30 cellular contexts compared by ENCODE assay signal in the genomic region with DNA sequence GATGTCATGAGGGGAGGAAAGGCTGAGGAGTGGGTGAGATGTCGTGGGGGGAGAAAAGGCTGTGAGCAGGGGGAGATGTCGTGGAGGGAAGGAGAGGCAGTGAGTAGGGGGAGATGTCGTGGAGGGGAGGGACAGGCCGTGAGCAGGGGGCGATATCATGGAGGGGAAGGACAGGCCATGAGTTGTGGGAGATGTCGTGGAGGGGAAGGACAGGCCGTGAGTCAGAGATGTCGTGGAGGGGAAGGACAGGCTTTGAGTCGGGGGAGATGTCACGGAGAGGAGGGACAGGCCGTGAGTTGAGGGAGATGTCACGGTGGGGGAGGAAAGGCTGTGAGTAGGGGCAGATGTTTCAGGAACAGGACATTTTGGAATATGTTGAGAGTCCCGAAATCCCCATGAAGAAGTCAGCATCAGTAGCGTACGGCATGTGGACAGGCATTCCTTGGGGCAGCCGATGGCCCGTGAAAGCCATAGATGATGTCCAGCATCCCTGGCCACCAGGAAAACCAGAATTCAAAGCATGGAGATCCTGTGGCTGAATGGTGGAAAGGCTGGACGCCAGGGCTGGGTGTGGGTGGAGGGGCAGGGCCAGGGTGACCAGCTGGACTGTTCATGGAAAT. TPM values are rescaled to one million over a fixed set of nuclear protein-coding genes. Genes with fewer than 3 reads are reported as not detected.
DNase-seq lines count a peak whose midpoint lies in the region; ATAC-seq, FAIRE-seq and TF ChIP-seq lines count a peak whose summit lies in the region.
"Had no signal": no experiment of that assay in that cellular context is flagged by ENCODE, and none has a peak within 500 bp of the region (broad histone marks: within the 10 kb centered on the region; RNA-seq: fewer than 3 reads in every experiment).

No MANE protein-coding gene starts in this region.

- CTCF ChIA-PET in HEK293 (lab: Yijun Ruan, JAX), result interaction anchor here (0.5 to 1.1 kb wide), 2 partner anchors 18 to 246 kb away, joined by 4 read pairs; no protein-coding TSS in a partner anchor

- H3K4me3 Mint-ChIP-seq in glutamatergic neuron (ENCODE audit: unreplicated experiment), result no peak overlapping the region
- H3K4me3 Mint-ChIP-seq: CD8-positive, alpha-beta T cell had no signal

- no peaks in the 10 kb centered on the region for H3K9me3 Mint-ChIP-seq in glutamatergic neuron (ENCODE audit: unreplicated experiment)
- H3K9me3 Mint-ChIP-seq: CD8-positive, alpha-beta T cell had no signal

- TF ChIP-seq CTCF in heart right ventricle (IDR thresholded peaks at IDR 0.05), result no peak
- no peak for TF ChIP-seq CTCF in HEK293 (tag by site-specific recombination; IDR thresholded peaks at IDR 0.05)
- TF ChIP-seq CTCF in glutamatergic neuron (IDR thresholded peaks at IDR 0.05; ENCODE audit: partially characterized antibody, unreplicated experiment), result no peak

- no peaks in the 10 kb centered on the region for H3K36me3 Mint-ChIP-seq in glutamatergic neuron (ENCODE audit: unreplicated experiment)
- H3K36me3 Mint-ChIP-seq: CD8-positive, alpha-beta T cell had no signal

- ATAC-seq in right cardiac atrium (no peak), heart right ventricle (no peak), HG02840 (IDR thresholded peaks at IDR 0.05; ENCODE audit: low FRiP score, unreplicated experiment) (no peak)
- ATAC-seq: CD8-positive, alpha-beta T cell; HCT116; PC-3; Right ventricle myocardium inferior; SK-N-SH treated with all-trans-retinoic acid at 6 μM for 48 hours had no signal

- peak; percentile 17 for FAIRE-seq in urothelium cell line (lab: Jason Lieb, UNC)
- FAIRE-seq: A204.1, GM12891, GM19239 had no signal

- WGBS in right cardiac atrium, result 65% methylated on average over 18 of the region's 18 CpGs
- 62 to 66% methylated on average over 18 of the region's 18 CpGs for WGBS in heart right ventricle, 2 donors

- no peaks in the 10 kb centered on the region for H3K9me3 ChIP-seq in right cardiac atrium (ENCODE audit: control insufficient read depth, low read length)
- H3K9me3 ChIP-seq in heart right ventricle, result no peaks in the 10 kb centered on the region
- no peaks in the 10 kb centered on the region for H3K9me3 ChIP-seq in HEK293 (ENCODE audit: control insufficient read depth, insufficient read depth, low read depth, low read length)
- H3K9me3 ChIP-seq: Caco-2, SJCRH30 had no signal

- in situ Hi-C loops in KBM-7 (cut with MboI; ENCODE audit: low pct_unique_long_range_greater_than_20kb, low sequenced_read_pairs), result no loop called here

- no peak overlapping the region for H3K27ac Mint-ChIP-seq in glutamatergic neuron (ENCODE audit: unreplicated experiment)
- H3K27ac Mint-ChIP-seq: CD8-positive, alpha-beta T cell had no signal

- no peaks in the 10 kb centered on the region for H3K4me1 Mint-ChIP-seq in glutamatergic neuron (ENCODE audit: low read depth, unreplicated experiment)

- no peaks in the 10 kb centered on the region for H3K4me1 ChIP-seq in right cardiac atrium (ENCODE audit: control insufficient read depth, insufficient read depth, low read length)
- H3K4me1 ChIP-seq in heart right ventricle, result no peaks in the 10 kb centered on the region
- no peaks in the 10 kb centered on the region for H3K4me1 ChIP-seq in HEK293 (ENCODE audit: control insufficient read depth, insufficient read depth, low read length)
- H3K4me1 ChIP-seq: SJCRH30 had no signal

- DNase-seq in right cardiac atrium, result peak in 2 of 3 donors; percentile 6 to 9
- no peak for DNase-seq in heart right ventricle
- DNase-seq in glutamatergic neuron, result peak; percentile 12
- DNase-seq in urothelium cell line (ENCODE audit: low spot score), result no peak
- no peak for DNase-seq in KBM-7
- DNase-seq: AML-193; Caco-2; CD8-positive, alpha-beta T cell; DMS79 treated with DMSO at 0.1 percent for 48 hours; GF-D8; MM.1S; NCI-H2029; NCI-H446; NCI-H524 treated with DMSO at 0.1 percent for 48 hours; NK-92 treated with Interleukin-12 subunit alpha and Interleukin-12 subunit beta, amount 100 ng/mL, for 24 hours; PC-3; SJCRH30 had no signal

- H3K27ac ChIP-seq in right cardiac atrium (ENCODE audit: low read length) (no peak overlapping the region), heart right ventricle (no peak overlapping the region), HEK293 (ENCODE audit: extremely low read depth, low read depth, low read length) (no peak overlapping the region)
- H3K27ac ChIP-seq: C4-2B, KMS-11, SJCRH30 had no signal

- POLR2A ChIA-PET in HEK293 (lab: Yijun Ruan, JAX), result no interaction called here

- H3K4me3 ChIP-seq in right cardiac atrium (ENCODE audit: low read length), result no peak overlapping the region
- no peak overlapping the region for H3K4me3 ChIP-seq in heart right ventricle
- no peak overlapping the region for H3K4me3 ChIP-seq in HEK293 (ENCODE audit: low read depth, low read length)
- H3K4me3 ChIP-seq: SJCRH30 had no signal

- H3K27me3 ChIP-seq in right cardiac atrium (ENCODE audit: control insufficient read depth, insufficient read depth), result no peaks in the 10 kb centered on the region
- H3K27me3 ChIP-seq in heart right ventricle, result peaks cover 0 to 49% (median 36%) of the 10 kb centered on the region in 7 donors
- H3K27me3 ChIP-seq: SJCRH30 had no signal

- intact Hi-C loops in right cardiac atrium (cut with DNase I), result no loop called here
- intact Hi-C loops in heart right ventricle (cut with DNase I), result no loop called here

- H3K36me3 ChIP-seq in heart right ventricle (no peaks in the 10 kb centered on the region), HEK293 (ENCODE audit: control insufficient read depth in 2 of 2, insufficient read depth in 1 of 2, low read length in 2 of 2) (no peaks in the 10 kb centered on the region)
- H3K36me3 ChIP-seq: SJCRH30 had no signal

- H3K27me3 Mint-ChIP-seq in glutamatergic neuron (ENCODE audit: unreplicated experiment), result peaks cover 5% of the 10 kb centered on the region

TF ChIP-seq in HEK293, 187 proteins besides CTCF, POLR2A, EP300 and RAD21:
- TF ChIP-seq ZNF19 (tag by site-specific recombination; IDR thresholded peaks at IDR 0.05; ENCODE audit: low read depth) (no peak), ZNF621 (tag by site-specific recombination; IDR thresholded peaks at IDR 0.05) (peak; percentile 38; the same call in 1 of the 2 replicates)

RNA-seq across cellular contexts. Expression of gene SLC6A19, which starts 8.3 kb away (rescaled TPM):
- total RNA-seq in right cardiac atrium (not detected), heart right ventricle (under 1 TPM in 1 of 10 donors, not detected in 9; 0.11 TPM), glutamatergic neuron (ENCODE audit: unreplicated experiment) (not detected)
- polyA plus RNA-seq in right cardiac atrium (not detected), heart right ventricle (not detected)
- total RNA-seq: CD8-positive, alpha-beta T cell; H4; HT1080; PC-3; Right ventricle myocardium inferior; RPMI7951; SJCRH30 had no signal

RNA-seq across cellular contexts. Expression of gene SLC6A18, which starts 32.1 kb away (rescaled TPM):
- total RNA-seq in right cardiac atrium, result not detected
- polyA plus RNA-seq in right cardiac atrium, result not detected
- total RNA-seq in heart right ventricle, result not detected
- not detected for polyA plus RNA-seq in heart right ventricle
- not detected for total RNA-seq in glutamatergic neuron (ENCODE audit: unreplicated experiment)
- total RNA-seq: Caco-2; CD8-positive, alpha-beta T cell; H4; HT1080; PC-3; Right ventricle myocardium inferior; RPMI7951; SJCRH30 had no signal

Comparison
In these comparisons a context has a peak if more than half of its experiments do, and no peak if none do; other contexts are left out.
1. DNase-seq: peak in right cardiac atrium (2 of 3) and glutamatergic neuron (single experiment); none in heart right ventricle (0 of 2), urothelium cell line (single experiment) and KBM-7 (single experiment).